ENCODE assay signal across 1 cellular context in genomic region chr5:111512406-111513174, GRCh38.
A peak's percentile ranks its signal among the peaks of the same experiment; 100 is the strongest.
TF ChIP-seq lines count a peak whose summit lies in the region.

STARD4 (minus strand) TSS chr5:111512535; CDS start chr5:111507433, 5,102 bp downstream.

TF ChIP-seq in WTC11, 78 proteins besides CTCF, POLR2A, EP300 and RAD21 (continued from another document and continues in another):
- TF ChIP-seq PREB (CRISPR knock-in tag; IDR thresholded peaks at IDR 0.05; ENCODE audit: borderline replicate concordance) (no peak), NFYB (CRISPR knock-in tag; conservative IDR thresholded peaks at IDR 0.05; ENCODE audit: low read depth) (peak; percentile 68), ZBTB43 (CRISPR knock-in tag; IDR thresholded peaks at IDR 0.05) (peak; percentile 10; the same call in 1 of the 2 replicates), EMX1 (CRISPR knock-in tag; IDR thresholded peaks at IDR 0.05) (no peak), ZNF281 (CRISPR knock-in tag; IDR thresholded peaks at IDR 0.05) (no peak), AFF4 (CRISPR knock-in tag; IDR thresholded peaks at IDR 0.05; ENCODE audit: borderline replicate concordance) (0 out of 2 replicates have a peak, but pooled peaks have one; percentile 8), SOX15 (CRISPR knock-in tag; IDR thresholded peaks at IDR 0.05) (no peak), ERG (CRISPR knock-in tag; IDR thresholded peaks at IDR 0.05) (no peak), ZNF138 (CRISPR knock-in tag; conservative IDR thresholded peaks at IDR 0.05) (no peak), ZMAT4 (CRISPR knock-in tag; IDR thresholded peaks at IDR 0.05) (no peak), ATF3 (CRISPR knock-in tag; conservative IDR thresholded peaks at IDR 0.05) (no peak), ZNF423 (CRISPR knock-in tag; IDR thresholded peaks at IDR 0.05) (no peak), GTF2I (CRISPR knock-in tag; conservative IDR thresholded peaks at IDR 0.05) (no peak), AR (CRISPR knock-in tag; IDR thresholded peaks at IDR 0.05) (no peak), SP1 (CRISPR knock-in tag; conservative IDR thresholded peaks at IDR 0.05) (peak; percentile 90), JAZF1 (CRISPR knock-in tag; IDR thresholded peaks at IDR 0.05) (no peak), ZNF532 (CRISPR knock-in tag; IDR thresholded peaks at IDR 0.05; ENCODE audit: borderline replicate concordance) (no peak), E2F4 (CRISPR knock-in tag; IDR thresholded peaks at IDR 0.05; ENCODE audit: borderline replicate concordance, low read depth) (no peak), ESRRA (CRISPR knock-in tag; IDR thresholded peaks at IDR 0.05; ENCODE audit: borderline replicate concordance) (no peak), CREB1 (CRISPR knock-in tag; IDR thresholded peaks at IDR 0.05) (no peak), ZNF219 (CRISPR knock-in tag; IDR thresholded peaks at IDR 0.05; ENCODE audit: borderline replicate concordance) (no peak), PRRX2 (CRISPR knock-in tag; IDR thresholded peaks at IDR 0.05) (no peak), ZNF512 (CRISPR knock-in tag; IDR thresholded peaks at IDR 0.05; ENCODE audit: borderline replicate concordance) (no peak)
